8 cellular contexts compared by ENCODE assay signal in the genomic region with DNA sequence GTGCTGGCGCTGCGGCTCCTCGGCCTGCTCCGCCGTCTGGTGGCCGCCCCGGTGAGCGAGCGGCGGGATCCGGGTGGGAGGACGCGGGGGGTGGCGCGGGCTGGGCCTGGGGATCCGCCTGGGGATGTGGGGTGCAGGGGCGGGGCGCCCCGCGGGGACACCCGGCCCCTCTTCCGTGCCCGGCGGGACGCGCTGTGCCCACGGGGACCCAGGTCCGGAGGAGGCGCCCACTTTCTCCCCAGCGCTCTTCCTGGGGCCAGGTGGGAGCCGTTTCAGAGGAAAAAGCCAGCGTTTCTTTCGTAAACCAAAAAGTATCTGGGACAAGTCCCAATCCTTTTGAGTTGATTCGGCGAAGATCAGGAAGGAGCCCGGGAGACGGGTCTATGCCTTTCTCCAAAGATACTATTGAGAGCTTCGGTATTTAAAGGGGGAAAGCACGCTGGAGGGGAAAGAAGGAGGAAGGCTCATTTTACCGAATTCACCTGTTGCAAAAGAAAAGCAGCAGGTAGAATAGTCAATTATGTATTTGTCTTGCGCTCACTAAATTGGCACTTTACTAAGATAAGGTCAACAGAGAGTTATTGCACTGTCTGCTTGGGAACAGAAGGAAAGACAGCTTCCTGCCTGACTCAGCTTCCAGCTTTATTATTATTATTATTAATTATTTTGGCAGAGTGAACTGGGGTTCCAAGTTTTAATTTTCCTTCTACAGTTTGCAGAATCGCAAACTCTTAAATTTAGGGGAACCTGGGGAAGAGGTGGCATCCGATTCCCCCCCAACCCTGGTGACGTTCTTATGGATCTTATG.
A peak's percentile ranks its signal among the peaks of the same experiment; 100 is the strongest.
DNase-seq lines count a peak whose midpoint lies in the region; ATAC-seq and TF ChIP-seq lines count a peak whose summit lies in the region.

No MANE protein-coding gene starts in this region.

- ATAC-seq in HG02571 (IDR thresholded peaks at IDR 0.05; ENCODE audit: unreplicated experiment) (peak; percentile 32), WTC11 (peak; percentile 8)

- H3K4me3 ChIP-seq in iPS-20b (ENCODE audit: low read length) (peak overlapping the region; percentile 94), stomach smooth muscle (ENCODE audit: low read length in 2 of 2) (peak overlapping the region; percentile 80 to 87)

- no peak for TF ChIP-seq CTCF in WTC11 (IDR thresholded peaks at IDR 0.05)

- H3K9me3 ChIP-seq in iPS-20b (ENCODE audit: insufficient read depth, low read depth, low read length) (no peaks in the 10 kb centered on the region), stomach smooth muscle (ENCODE audit: control insufficient read depth in 2 of 2, low read length in 2 of 2) (no peaks in the 10 kb centered on the region)

- peaks cover 27% of the 10 kb centered on the region for H3K4me1 Mint-ChIP-seq in WTC11

- H3K27ac Mint-ChIP-seq in WTC11: peak overlapping the region; percentile 51; the same call in 1 of the 2 replicates

- H3K27me3 ChIP-seq in iPS-20b (ENCODE audit: insufficient read depth, low read length): peaks cover 11% of the 10 kb centered on the region
- no peaks in the 10 kb centered on the region for H3K27me3 ChIP-seq in stomach smooth muscle (ENCODE audit: control insufficient read depth in 1 of 2, insufficient read depth in 2 of 2, low read length in 2 of 2)

- peaks cover 8% of the 10 kb centered on the region for H3K9me3 Mint-ChIP-seq in WTC11

- H3K27ac ChIP-seq in iPS-20b (ENCODE audit: low read length) (no peak overlapping the region), stomach smooth muscle (ENCODE audit: low read length) (no peak overlapping the region)

- H3K36me3 ChIP-seq in iPS-20b (ENCODE audit: insufficient read depth, low read depth, low read length): peaks cover 19% of the 10 kb centered on the region
- H3K36me3 ChIP-seq in stomach smooth muscle (ENCODE audit: control insufficient read depth in 2 of 2, insufficient read depth in 2 of 2, low read length in 2 of 2): no peaks in the 10 kb centered on the region

- H3K36me3 Mint-ChIP-seq in WTC11: peaks cover 30% of the 10 kb centered on the region

- H3K9ac ChIP-seq in iPS-20b (ENCODE audit: low read depth, low read length) (peak overlapping the region; percentile 80), stomach smooth muscle (ENCODE audit: low read length in 2 of 2) (peak overlapping the region; percentile 51 to 80)

- POLR2A ChIA-PET in WTC11 (lab: Charles Lee): no interaction called here

- H3K27me3 Mint-ChIP-seq in WTC11 (ENCODE audit: low read depth): no peaks in the 10 kb centered on the region; the same call in 1 of the 2 replicates

- H3K4me1 ChIP-seq in iPS-20b (ENCODE audit: insufficient read depth, low read length): peaks cover 8% of the 10 kb centered on the region
- H3K4me1 ChIP-seq in stomach smooth muscle (ENCODE audit: control insufficient read depth, insufficient read depth, low read length): peaks cover 6% of the 10 kb centered on the region

- CTCF ChIA-PET in WTC11 (lab: Charles Lee): no interaction called here

- H3K4me3 Mint-ChIP-seq in WTC11: peak overlapping the region; percentile 84

- DNase-seq in Daoy (ENCODE audit: low read depth): peak; percentile 14
- no peak for DNase-seq in WTC11 (ENCODE audit: low spot score)
- DNase-seq in 8988T: no peak
- DNase-seq in NCI-H146 treated with DMSO at 0.1 percent for 48 hours (lab: John Stamatoyannopoulos, UW; ENCODE audit: unreplicated experiment): no peak
- DNase-seq in HPDE6-E6E7 (ENCODE audit: extremely low spot score): no peak

TF ChIP-seq in WTC11, 78 proteins besides CTCF, POLR2A, EP300 and RAD21:
- TF ChIP-seq, protein P1, sequence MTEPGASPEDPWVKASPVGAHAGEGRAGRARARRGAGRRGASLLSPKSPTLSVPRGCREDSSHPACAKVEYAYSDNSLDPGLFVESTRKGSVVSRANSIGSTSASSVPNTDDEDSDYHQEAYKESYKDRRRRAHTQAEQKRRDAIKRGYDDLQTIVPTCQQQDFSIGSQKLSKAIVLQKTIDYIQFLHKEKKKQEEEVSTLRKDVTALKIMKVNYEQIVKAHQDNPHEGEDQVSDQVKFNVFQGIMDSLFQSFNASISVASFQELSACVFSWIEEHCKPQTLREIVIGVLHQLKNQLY (CRISPR knock-in tag; IDR thresholded peaks at IDR 0.05): no peak
- TF ChIP-seq NR2C2 (CRISPR knock-in tag; IDR thresholded peaks at IDR 0.05) (no peak), TCF7 (CRISPR knock-in tag; IDR thresholded peaks at IDR 0.05; ENCODE audit: low read depth) (no peak)
- TF ChIP-seq, protein P2, sequence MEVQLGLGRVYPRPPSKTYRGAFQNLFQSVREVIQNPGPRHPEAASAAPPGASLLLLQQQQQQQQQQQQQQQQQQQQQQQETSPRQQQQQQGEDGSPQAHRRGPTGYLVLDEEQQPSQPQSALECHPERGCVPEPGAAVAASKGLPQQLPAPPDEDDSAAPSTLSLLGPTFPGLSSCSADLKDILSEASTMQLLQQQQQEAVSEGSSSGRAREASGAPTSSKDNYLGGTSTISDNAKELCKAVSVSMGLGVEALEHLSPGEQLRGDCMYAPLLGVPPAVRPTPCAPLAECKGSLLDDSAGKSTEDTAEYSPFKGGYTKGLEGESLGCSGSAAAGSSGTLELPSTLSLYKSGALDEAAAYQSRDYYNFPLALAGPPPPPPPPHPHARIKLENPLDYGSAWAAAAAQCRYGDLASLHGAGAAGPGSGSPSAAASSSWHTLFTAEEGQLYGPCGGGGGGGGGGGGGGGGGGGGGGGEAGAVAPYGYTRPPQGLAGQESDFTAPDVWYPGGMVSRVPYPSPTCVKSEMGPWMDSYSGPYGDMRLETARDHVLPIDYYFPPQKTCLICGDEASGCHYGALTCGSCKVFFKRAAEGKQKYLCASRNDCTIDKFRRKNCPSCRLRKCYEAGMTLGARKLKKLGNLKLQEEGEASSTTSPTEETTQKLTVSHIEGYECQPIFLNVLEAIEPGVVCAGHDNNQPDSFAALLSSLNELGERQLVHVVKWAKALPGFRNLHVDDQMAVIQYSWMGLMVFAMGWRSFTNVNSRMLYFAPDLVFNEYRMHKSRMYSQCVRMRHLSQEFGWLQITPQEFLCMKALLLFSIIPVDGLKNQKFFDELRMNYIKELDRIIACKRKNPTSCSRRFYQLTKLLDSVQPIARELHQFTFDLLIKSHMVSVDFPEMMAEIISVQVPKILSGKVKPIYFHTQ (CRISPR knock-in tag; IDR thresholded peaks at IDR 0.05): no peak
- TF ChIP-seq, protein P3, sequence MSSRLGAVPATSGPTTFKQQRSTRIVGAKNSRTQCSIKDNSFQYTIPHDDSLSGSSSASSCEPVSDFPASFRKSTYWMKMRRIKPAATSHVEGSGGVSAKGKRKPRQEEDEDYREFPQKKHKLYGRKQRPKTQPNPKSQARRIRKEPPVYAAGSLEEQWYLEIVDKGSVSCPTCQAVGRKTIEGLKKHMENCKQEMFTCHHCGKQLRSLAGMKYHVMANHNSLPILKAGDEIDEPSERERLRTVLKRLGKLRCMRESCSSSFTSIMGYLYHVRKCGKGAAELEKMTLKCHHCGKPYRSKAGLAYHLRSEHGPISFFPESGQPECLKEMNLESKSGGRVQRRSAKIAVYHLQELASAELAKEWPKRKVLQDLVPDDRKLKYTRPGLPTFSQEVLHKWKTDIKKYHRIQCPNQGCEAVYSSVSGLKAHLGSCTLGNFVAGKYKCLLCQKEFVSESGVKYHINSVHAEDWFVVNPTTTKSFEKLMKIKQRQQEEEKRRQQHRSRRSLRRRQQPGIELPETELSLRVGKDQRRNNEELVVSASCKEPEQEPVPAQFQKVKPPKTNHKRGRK (CRISPR knock-in tag; IDR thresholded peaks at IDR 0.05; ENCODE audit: borderline replicate concordance): no peak
